Comparison of ENCODE assay signal across 24 cellular contexts in genomic region chr5:159341145-159341544, GRCh38. TPM values are rescaled to one million over a fixed set of nuclear protein-coding genes. Genes with fewer than 3 reads are reported as not detected.
DNase-seq lines count a peak whose midpoint lies in the region; ATAC-seq, FAIRE-seq and TF ChIP-seq lines count a peak whose summit lies in the region.
"Had no signal": no experiment of that assay in that cellular context is flagged by ENCODE, and none has a peak within 500 bp of the region (broad histone marks: within the 10 kb centered on the region; RNA-seq: fewer than 3 reads in every experiment).

No MANE protein-coding gene starts in this region.

- H3K9me3 Mint-ChIP-seq in T-helper 1 cell treated with Interleukin-12 subunit alpha and Interleukin-12 subunit beta and Interleukin-4 antibody, amounts not matched to agents 30 μg/mL and 1 μg/mL, for 36 hours: peaks cover 37% of the 10 kb centered on the region
- peaks cover 10% of the 10 kb centered on the region for H3K9me3 Mint-ChIP-seq in activated CD4-positive, alpha-beta memory T cell treated with anti-CD3 and anti-CD28 coated beads for 36 hours
- H3K9me3 Mint-ChIP-seq in natural killer cell (no peaks in the 10 kb centered on the region), mesothelial cell of epicardium (peaks cover 6% of the 10 kb centered on the region)
- H3K9me3 Mint-ChIP-seq: HFFc6, memory B cell had no signal

- peaks cover 35% of the 10 kb centered on the region for H3K4me1 ChIP-seq in GM23248 (ENCODE audit: insufficient read depth)
- no peaks in the 10 kb centered on the region for H3K4me1 ChIP-seq in pancreas
- H3K4me1 ChIP-seq: ascending aorta, prostate gland had no signal

- ATAC-seq in natural killer cell: no peak
- no peak for ATAC-seq in pancreas
- ATAC-seq: GM12878, Panc1 had no signal

- peaks cover 47% of the 10 kb centered on the region for H3F3A ChIP-seq in GM23248 (ENCODE audit: insufficient read depth)

- H3K9me2 ChIP-seq in GM23248 (ENCODE audit: insufficient read depth): no peaks in the 10 kb centered on the region

- H3K9ac ChIP-seq in GM23248: no peak overlapping the region
- H3K9ac ChIP-seq: BLaER1 had no signal

- H3K9me3 ChIP-seq in GM23248 (ENCODE audit: low read depth) (no peaks in the 10 kb centered on the region), pancreas (no peaks in the 10 kb centered on the region)
- H3K9me3 ChIP-seq: prostate gland had no signal

- no peak for TF ChIP-seq CTCF in natural killer cell (IDR thresholded peaks at IDR 0.05)
- TF ChIP-seq CTCF in pancreas (IDR thresholded peaks at IDR 0.05): no peak
- TF ChIP-seq CTCF in mesothelial cell of epicardium (IDR thresholded peaks at IDR 0.05; ENCODE audit: unreplicated experiment): no peak

- CTCF ChIA-PET in activated CD4-positive, alpha-beta memory T cell treated with anti-CD3 and anti-CD28 coated beads for 36 hours (lab: Charles Lee): interaction anchor here (0.7 to 2.2 kb wide), 8 partner anchors 9 to 1392 kb away, joined by 3 to 8 read pairs (median 4); no protein-coding TSS in a partner anchor

- H3K36me3 Mint-ChIP-seq in T-helper 1 cell treated with Interleukin-12 subunit alpha and Interleukin-12 subunit beta and Interleukin-4 antibody, amounts not matched to agents 30 μg/mL and 1 μg/mL, for 36 hours (ENCODE audit: low read depth): peaks cover 35% of the 10 kb centered on the region
- H3K36me3 Mint-ChIP-seq in activated CD4-positive, alpha-beta memory T cell treated with anti-CD3 and anti-CD28 coated beads for 36 hours: no peaks in the 10 kb centered on the region
- H3K36me3 Mint-ChIP-seq in natural killer cell (no peaks in the 10 kb centered on the region), mesothelial cell of epicardium (no peaks in the 10 kb centered on the region)

- no peaks in the 10 kb centered on the region for H3K36me3 ChIP-seq in GM23248 (ENCODE audit: low read depth)
- no peaks in the 10 kb centered on the region for H3K36me3 ChIP-seq in pancreas
- H3K36me3 ChIP-seq: ascending aorta, BLaER1, prostate gland had no signal

- intact Hi-C loops in activated CD4-positive, alpha-beta memory T cell treated with anti-CD3 and anti-CD28 coated beads for 36 hours (cut with micrococcal nuclease): loop anchor here (5.0 kb wide), 1 partner anchor 134 kb away; the partner anchor contains the start of gene RNF145
- intact Hi-C loops in natural killer cell (cut with micrococcal nuclease): loop anchor here (2.0 kb wide), 1 partner anchor 72 kb away; no protein-coding TSS in a partner anchor
- intact Hi-C loops in pancreas (cut with DNase I): no loop called here

- no peak overlapping the region for H3K4me3 Mint-ChIP-seq in T-helper 1 cell treated with Interleukin-12 subunit alpha and Interleukin-12 subunit beta and Interleukin-4 antibody, amounts not matched to agents 30 μg/mL and 1 μg/mL, for 36 hours
- H3K4me3 Mint-ChIP-seq in activated CD4-positive, alpha-beta memory T cell treated with anti-CD3 and anti-CD28 coated beads for 36 hours: no peak overlapping the region
- H3K4me3 Mint-ChIP-seq in natural killer cell (peak overlapping the region; percentile 58), mesothelial cell of epicardium (no peak overlapping the region)
- H3K4me3 Mint-ChIP-seq: HFFc6, memory B cell, nephron had no signal

- H3K27ac Mint-ChIP-seq in T-helper 1 cell treated with Interleukin-12 subunit alpha and Interleukin-12 subunit beta and Interleukin-4 antibody, amounts not matched to agents 30 μg/mL and 1 μg/mL, for 36 hours: peak overlapping the region; percentile 78
- H3K27ac Mint-ChIP-seq in activated CD4-positive, alpha-beta memory T cell treated with anti-CD3 and anti-CD28 coated beads for 36 hours: no peak overlapping the region
- H3K27ac Mint-ChIP-seq in natural killer cell: peak overlapping the region; percentile 72 to 81
- no peak overlapping the region for H3K27ac Mint-ChIP-seq in mesothelial cell of epicardium
- H3K27ac Mint-ChIP-seq: HFFc6, nephron had no signal

- 96 to 98% methylated on average over 2 of the region's 2 CpGs for WGBS in GM23248 (ENCODE audit: low coverage in 1 of 2, low lambda C conversion rate in 2 of 2, missing lambda C conversion rate in 2 of 2), 2 experiments
- 78 to 81% methylated on average over 2 of the region's 2 CpGs for WGBS in pancreas, 2 donors

- in situ Hi-C loops in GM23248 (cut with MboI): no loop called here

- no peak overlapping the region for H3K4me3 ChIP-seq in GM23248
- no peak overlapping the region for H3K4me3 ChIP-seq in pancreas
- H3K4me3 ChIP-seq: ascending aorta, BLaER1, GM12878, hepatocyte, prostate gland, skin epidermis had no signal

- peak overlapping the region; percentile 42; the same call in 1 of the 2 replicates for H3K27ac ChIP-seq in GM23248
- no peak overlapping the region for H3K27ac ChIP-seq in pancreas
- H3K27ac ChIP-seq: ascending aorta, BLaER1, hepatocyte, prostate gland had no signal

- peaks cover 20% of the 10 kb centered on the region for H3K27me3 Mint-ChIP-seq in T-helper 1 cell treated with Interleukin-12 subunit alpha and Interleukin-12 subunit beta and Interleukin-4 antibody, amounts not matched to agents 30 μg/mL and 1 μg/mL, for 36 hours (ENCODE audit: low read depth)
- no peaks in the 10 kb centered on the region for H3K27me3 Mint-ChIP-seq in activated CD4-positive, alpha-beta memory T cell treated with anti-CD3 and anti-CD28 coated beads for 36 hours
- H3K27me3 Mint-ChIP-seq in natural killer cell (ENCODE audit: low read depth in 2 of 2) (peaks cover 2 to 11% of the 10 kb centered on the region in 2 donors), mesothelial cell of epicardium (ENCODE audit: low read depth) (peaks cover 37% of the 10 kb centered on the region)
- H3K27me3 Mint-ChIP-seq: memory B cell had no signal

- no peaks in the 10 kb centered on the region for H4K20me1 ChIP-seq in GM23248 (ENCODE audit: insufficient read depth)
- H4K20me1 ChIP-seq: BLaER1 had no signal

- peaks cover 79% of the 10 kb centered on the region for H3K4me1 Mint-ChIP-seq in T-helper 1 cell treated with Interleukin-12 subunit alpha and Interleukin-12 subunit beta and Interleukin-4 antibody, amounts not matched to agents 30 μg/mL and 1 μg/mL, for 36 hours (ENCODE audit: low read depth)
- H3K4me1 Mint-ChIP-seq in activated CD4-positive, alpha-beta memory T cell treated with anti-CD3 and anti-CD28 coated beads for 36 hours (ENCODE audit: low read depth): peaks cover 65% of the 10 kb centered on the region
- peaks cover 60 to 64% of the 10 kb centered on the region in 2 donors for H3K4me1 Mint-ChIP-seq in natural killer cell
- peaks cover 24% of the 10 kb centered on the region for H3K4me1 Mint-ChIP-seq in mesothelial cell of epicardium
- H3K4me1 Mint-ChIP-seq: nephron had no signal

- no peak for FAIRE-seq in pancreas (lab: Jason Lieb, UNC)
- FAIRE-seq: A204.1, endometrium, GM12878, TTC549 had no signal

- no peak for DNase-seq in T-helper 1 cell
- no peak for DNase-seq in GM23248
- DNase-seq in activated CD4-positive, alpha-beta memory T cell treated with anti-CD3 and anti-CD28 coated beads for 36 hours: peak; percentile 41
- no peak for DNase-seq in natural killer cell
- DNase-seq in pancreas: no peak
- DNase-seq in mesothelial cell of epicardium (ENCODE audit: low spot score in 2 of 2, unreplicated experiment in 2 of 2): no peak
- no peak for DNase-seq in cerebellum (ENCODE audit: low spot score)
- DNase-seq: islet precursor cell, NCI-H1417 treated with DMSO at 0.1 percent for 48 hours had no signal

- H3K79me2 ChIP-seq in GM23248 (ENCODE audit: insufficient read depth): no peaks in the 10 kb centered on the region
- H3K79me2 ChIP-seq: hepatocyte had no signal

- no peaks in the 10 kb centered on the region for H3K27me3 ChIP-seq in GM23248 (replicated peaks; ENCODE audit: insufficient read depth)
- H3K27me3 ChIP-seq in pancreas: no peaks in the 10 kb centered on the region
- H3K27me3 ChIP-seq: ascending aorta, BLaER1, hepatocyte had no signal

- H2AFZ ChIP-seq in GM23248: no peak overlapping the region
- H2AFZ ChIP-seq: hepatocyte had no signal

- H3K4me2 ChIP-seq in GM23248 (ENCODE audit: unreplicated experiment): no peak overlapping the region
- H3K4me2 ChIP-seq: BLaER1, hepatocyte had no signal

- POLR2A ChIA-PET in activated CD4-positive, alpha-beta memory T cell treated with anti-CD3 and anti-CD28 coated beads for 36 hours (lab: Charles Lee): interaction anchor here (0.5 to 1.7 kb wide), 3 partner anchors 71 to 179 kb away, joined by 3 to 6 read pairs (median 3); no protein-coding TSS in a partner anchor

RNA-seq across cellular contexts. Expression of gene IL12B, which starts 10.9 kb away (rescaled TPM):
- total RNA-seq in GM23248 (2014; rRNA removed; shearing (Covaris generic)): not detected in 2 replicates
- not detected in 2 replicates for polyA plus RNA-seq in GM23248 (2016; fragmentation: Nextera tagmentation; extraction: Ambion mirVana)
- total RNA-seq in activated CD4-positive, alpha-beta memory T cell treated with anti-CD3 and anti-CD28 coated beads for 36 hours: not detected
- total RNA-seq in natural killer cell: not detected
- total RNA-seq in pancreas: not detected
- polyA plus RNA-seq in pancreas: not detected
- total RNA-seq in mesothelial cell of epicardium: not detected in 3 replicates
- not detected for total RNA-seq in cerebellum
- total RNA-seq: ascending aorta, hepatocyte, HFFc6, prostate gland, temporal lobe had no signal
- polyA plus RNA-seq: hepatocyte had no signal

Comparison
In these comparisons a context has a peak if more than half of its experiments do, and no peak if none do; other contexts are left out.
1. H3K27ac Mint-ChIP-seq: peak in T-helper 1 cell treated with Interleukin-12 subunit alpha and Interleukin-12 subunit beta and Interleukin-4 antibody, amounts not matched to agents 30 μg/mL and 1 μg/mL, for 36 hours (single experiment) and natural killer cell (2 of 2); none in activated CD4-positive, alpha-beta memory T cell treated with anti-CD3 and anti-CD28 coated beads for 36 hours (single experiment) and mesothelial cell of epicardium (single experiment).
2. intact Hi-C loops: an anchor here in activated CD4-positive, alpha-beta memory T cell treated with anti-CD3 and anti-CD28 coated beads for 36 hours (5.0 kb wide) and natural killer cell (2.0 kb wide); none called in pancreas.